ENCODE assay signal across 22 cellular contexts in the genomic region with DNA sequence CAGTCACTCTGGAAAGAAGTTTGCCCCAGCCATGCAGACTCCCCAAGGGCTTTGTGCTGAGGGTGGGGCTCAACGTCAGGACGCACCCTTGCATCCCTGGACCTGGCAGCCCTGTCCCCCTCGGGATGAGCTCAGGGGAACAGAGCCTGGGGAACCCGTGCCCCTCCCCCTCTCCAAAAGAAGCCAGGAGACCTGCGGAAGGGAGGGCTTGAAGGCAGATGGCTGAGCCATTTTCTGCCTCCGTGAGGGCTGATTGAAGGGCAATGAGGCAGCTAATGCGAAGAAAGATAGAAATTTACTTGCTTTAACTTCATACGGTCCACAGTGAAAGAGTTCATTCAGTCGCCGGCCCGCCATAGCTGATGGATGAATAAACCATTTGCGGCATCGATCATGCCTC. TPM values are rescaled to one million over a fixed set of nuclear protein-coding genes. Genes with fewer than 3 reads are reported as not detected.
DNase-seq lines count a peak whose midpoint lies in the region; ATAC-seq and TF ChIP-seq lines count a peak whose summit lies in the region.
"Had no signal": no experiment of that assay in that cellular context is flagged by ENCODE, and none has a peak within 500 bp of the region (broad histone marks: within the 10 kb centered on the region; RNA-seq: fewer than 3 reads in every experiment).

No MANE protein-coding gene starts in this region.

- H3K27me3 ChIP-seq in GM23338 (ENCODE audit: insufficient read depth) (no peaks in the 10 kb centered on the region), SJCRH30 (no peaks in the 10 kb centered on the region), neural cell (ENCODE audit: insufficient read depth, low read depth, low read length) (peaks cover 13% of the 10 kb centered on the region), foreskin keratinocyte (no peaks in the 10 kb centered on the region)
- H3K27me3 ChIP-seq: BLaER1 treated with 17β-estradiol and CSF1 and Interleukin-3, amounts not matched to agents 10 nM and 100 nM had no signal

- no peak overlapping the region for H3K27ac ChIP-seq in GM23338 (ENCODE audit: low read depth)
- peak overlapping the region; percentile 100 for H3K27ac ChIP-seq in SJCRH30
- H3K27ac ChIP-seq in neural cell (ENCODE audit: low read length) = no peak overlapping the region
- no peak overlapping the region for H3K27ac ChIP-seq in OCI-LY7 (ENCODE audit: low read depth, low read length, poor library complexity, severe bottlenecking)
- H3K27ac ChIP-seq in foreskin keratinocyte = no peak overlapping the region
- H3K27ac ChIP-seq: A549; BLaER1 treated with 17β-estradiol and CSF1 and Interleukin-3, amounts not matched to agents 10 nM and 100 nM had no signal

- no peak overlapping the region for H2AFZ ChIP-seq in GM23338
- H2AFZ ChIP-seq in neural cell (ENCODE audit: low read depth, low read length) = no peak overlapping the region
- no peak overlapping the region for H2AFZ ChIP-seq in OCI-LY7 (ENCODE audit: low read length)

- no peak overlapping the region for H3K4me3 ChIP-seq in GM23338
- peak overlapping the region; percentile 25 for H3K4me3 ChIP-seq in SJCRH30
- H3K4me3 ChIP-seq in neural cell (ENCODE audit: low read length) = peak overlapping the region; percentile 21
- no peak overlapping the region for H3K4me3 ChIP-seq in OCI-LY7 (ENCODE audit: low read depth, low read length, poor library complexity, severe bottlenecking)
- H3K4me3 ChIP-seq: A549; BLaER1 treated with 17β-estradiol and CSF1 and Interleukin-3, amounts not matched to agents 10 nM and 100 nM had no signal

- BruUV-seq in OCI-LY7 (replicated peaks; lab: Mats Ljungman, UMichigan) = no TSS peak

- peak; percentile 25 for DNase-seq in GM23338 (ENCODE audit: low spot score)
- peak; percentile 21 for DNase-seq in M059J (ENCODE audit: low read depth)
- peak; percentile 67 to 74 for DNase-seq in SJCRH30
- no peak for DNase-seq in OCI-LY7 (ENCODE audit: low spot score)
- DNase-seq in foreskin keratinocyte = no peak
- no peak for DNase-seq in glomerular visceral epithelial cell (ENCODE audit: extremely low spot score)
- DNase-seq: Calu3; CD8-positive, alpha-beta T cell; DMS79 treated with DMSO at 0.1 percent for 48 hours; HFFc6; KG1; MV-4-11; NCI-H1930; NCI-H226; NCI-H526 treated with DMSO at 0.1 percent for 48 hours; OCI-M1; RPMI8226; SHP77 treated with DMSO at 0.1 percent for 48 hours; T-helper 1 cell had no signal

- no peak overlapping the region for H3K27ac Mint-ChIP-seq in GM23338
- H3K27ac Mint-ChIP-seq: CD8-positive, alpha-beta T cell; HFFc6 had no signal

- H3K9ac ChIP-seq in neural cell (ENCODE audit: low read length) = no peak overlapping the region
- H3K9ac ChIP-seq: BLaER1 treated with 17β-estradiol and CSF1 and Interleukin-3, amounts not matched to agents 10 nM and 100 nM had no signal

- no peak for TF ChIP-seq CTCF in GM23338 (conservative IDR thresholded peaks at IDR 0.05; ENCODE audit: low read depth in 2 of 2)
- TF ChIP-seq CTCF in neural cell (IDR thresholded peaks at IDR 0.05; ENCODE audit: poor library complexity, severe bottlenecking) = no peak
- TF ChIP-seq CTCF in OCI-LY7 (conservative IDR thresholded peaks at IDR 0.05; ENCODE audit: low read length) = no peak
- no peak for TF ChIP-seq CTCF in foreskin keratinocyte (conservative IDR thresholded peaks at IDR 0.05)

- POLR2A ChIA-PET in OCI-LY7 (lab: Charles Lee) = no interaction called here

- H3K36me3 ChIP-seq in GM23338 (ENCODE audit: insufficient read depth) = no peaks in the 10 kb centered on the region
- no peaks in the 10 kb centered on the region for H3K36me3 ChIP-seq in SJCRH30
- no peaks in the 10 kb centered on the region for H3K36me3 ChIP-seq in neural cell (ENCODE audit: insufficient read depth, low read length)
- no peaks in the 10 kb centered on the region for H3K36me3 ChIP-seq in OCI-LY7 (ENCODE audit: insufficient read depth, low read length)

- ATAC-seq in GM23338 (peak; percentile 39), foreskin keratinocyte (no peak)
- ATAC-seq: A549; CD8-positive, alpha-beta T cell had no signal

- H3K4me3 Mint-ChIP-seq in GM23338 = no peak overlapping the region
- H3K4me3 Mint-ChIP-seq: CD8-positive, alpha-beta T cell; HFFc6 had no signal

- H3K79me2 ChIP-seq in GM23338 (replicated peaks; ENCODE audit: insufficient read depth) (no peaks in the 10 kb centered on the region), neural cell (replicated peaks; ENCODE audit: insufficient read depth, low read length) (no peaks in the 10 kb centered on the region), OCI-LY7 (ENCODE audit: insufficient read depth, low read depth, low read length) (no peaks in the 10 kb centered on the region)

- TF ChIP-seq EP300 in neural cell (conservative IDR thresholded peaks at IDR 0.05; ENCODE audit: poor library complexity, severe bottlenecking) = no peak

- H3F3A ChIP-seq in GM23338 (replicated peaks; ENCODE audit: low read depth) (no peaks in the 10 kb centered on the region), neural cell (ENCODE audit: insufficient read depth, low read length, poor library complexity, severe bottlenecking) (no peaks in the 10 kb centered on the region)

- H4K20me1 ChIP-seq in GM23338 (replicated peaks; ENCODE audit: insufficient read depth) (no peaks in the 10 kb centered on the region), neural cell (ENCODE audit: insufficient read depth) (no peaks in the 10 kb centered on the region), OCI-LY7 (ENCODE audit: insufficient read depth, low read length) (no peaks in the 10 kb centered on the region)

- H3K9me3 Mint-ChIP-seq in GM23338 = no peaks in the 10 kb centered on the region
- H3K9me3 Mint-ChIP-seq: CD8-positive, alpha-beta T cell; HFFc6 had no signal

- peaks cover 14% of the 10 kb centered on the region for H3K27me3 Mint-ChIP-seq in GM23338 (ENCODE audit: insufficient read depth, low read depth, poor library complexity)

- 0 out of 2 replicates have a peak overlapping the region, but pooled peaks have one; percentile 29 for H3K4me2 ChIP-seq in GM23338
- no peak overlapping the region for H3K4me2 ChIP-seq in neural cell (ENCODE audit: low read length)
- H3K4me2 ChIP-seq in OCI-LY7 (ENCODE audit: low read length) = no peak overlapping the region
- H3K4me2 ChIP-seq: A549; BLaER1 treated with 17β-estradiol and CSF1 and Interleukin-3, amounts not matched to agents 10 nM and 100 nM had no signal

- CTCF ChIA-PET in OCI-LY7 (lab: Charles Lee; ENCODE audit: unreplicated experiment) = no interaction called here

- H3K4me1 Mint-ChIP-seq in GM23338 = peaks cover 22% of the 10 kb centered on the region; the same call in 2 of the 3 replicates

- H3K36me3 Mint-ChIP-seq in GM23338 (ENCODE audit: low read depth) = peaks cover 11% of the 10 kb centered on the region
- H3K36me3 Mint-ChIP-seq: CD8-positive, alpha-beta T cell had no signal

- H3K4me1 ChIP-seq in GM23338 (ENCODE audit: insufficient read depth) (peaks cover 15% of the 10 kb centered on the region), SJCRH30 (peaks cover 88% of the 10 kb centered on the region), OCI-LY7 (ENCODE audit: insufficient read depth, low read length, poor library complexity, severe bottlenecking) (no peaks in the 10 kb centered on the region), foreskin keratinocyte (no peaks in the 10 kb centered on the region)
- H3K4me1 ChIP-seq: A549 had no signal

- intact Hi-C loops in OCI-LY7 (cut with micrococcal nuclease; ENCODE audit: unreplicated experiment) = no loop called here

- H3K9me3 ChIP-seq in SJCRH30 (replicated peaks) (no peaks in the 10 kb centered on the region), neural cell (ENCODE audit: low read length) (no peaks in the 10 kb centered on the region), OCI-LY7 (ENCODE audit: low read length) (no peaks in the 10 kb centered on the region)
- H3K9me3 ChIP-seq: A549; BLaER1 treated with 17β-estradiol and CSF1 and Interleukin-3, amounts not matched to agents 10 nM and 100 nM had no signal

- H3K9me2 ChIP-seq in GM23338 (ENCODE audit: insufficient read depth) (no peaks in the 10 kb centered on the region), neural cell (ENCODE audit: insufficient read depth, low read length) (no peaks in the 10 kb centered on the region), OCI-LY7 (ENCODE audit: insufficient read depth, low read length) (no peaks in the 10 kb centered on the region)

- no peak for TF ChIP-seq RAD21 in neural cell (conservative IDR thresholded peaks at IDR 0.05)

TF ChIP-seq in neural cell, 6 proteins besides CTCF, POLR2A, EP300 and RAD21 (continues in another document):
- TF ChIP-seq EZH2 (IDR thresholded peaks at IDR 0.05; ENCODE audit: borderline replicate concordance, insufficient read depth, low read length, poor library complexity, severe bottlenecking) = no peak
- TF ChIP-seq SMC3 (conservative IDR thresholded peaks at IDR 0.05; ENCODE audit: poor library complexity) = no peak
- TF ChIP-seq POLR2AphosphoS5 (IDR thresholded peaks at IDR 0.05) = no peak

RNA-seq across cellular contexts. Expression of a gene that starts 28.8 kb away (rescaled TPM):
- 98.1 and 103 TPM in 2 replicates for total RNA-seq in GM23338 (2014; rRNA removed; shearing (Covaris generic))
- polyA plus RNA-seq in GM23338 (2016; fragmentation: Nextera tagmentation; extraction: Ambion mirVana) (65.8 and 72.5 TPM in 2 replicates), neural cell (0.80 and 2.6 TPM in 2 replicates), foreskin keratinocyte (40.9 and 66.4 TPM in 2 replicates)
- 0.74 and 4.0 TPM in 2 replicates for total RNA-seq in M059J (2014; rRNA removed; shearing (Covaris generic))
- 1,949 and 1,974 TPM in 2 replicates for total RNA-seq in SJCRH30 (2014; rRNA removed; shearing (Covaris generic))
- 2.2 and 2.7 TPM in 2 replicates for polyA minus RNA-seq in neural cell
- total RNA-seq in OCI-LY7 (2014; rRNA removed; shearing (Covaris generic)) = 13.6 and 16.3 TPM in 2 replicates
- total RNA-seq in OCI-LY7 (2022) (0.70 and 0.76 TPM in 2 replicates), foreskin keratinocyte (40.8 and 62.6 TPM in 2 replicates)
- total RNA-seq: CD8-positive, alpha-beta T cell had no signal

Comparison
In these comparisons a context has a peak if more than half of its experiments do, and no peak if none do; other contexts are left out.
1. DNase-seq: peak in GM23338 (single experiment), M059J (single experiment) and SJCRH30 (2 of 2); none in OCI-LY7 (single experiment), foreskin keratinocyte (0 of 2) and glomerular visceral epithelial cell (single experiment).
2. H3K4me3 ChIP-seq: peak in SJCRH30 (single experiment) and neural cell (single experiment); none in GM23338 (single experiment) and OCI-LY7 (single experiment).
3. RNA of a gene that starts 28.8 kb away (total RNA-seq): 1,949 to 1,974 TPM in SJCRH30; 98.1 to 103 TPM in GM23338, 40.8 to 62.6 TPM in foreskin keratinocyte, 0.70 to 16.3 TPM in OCI-LY7 and 0.74 to 4.0 TPM in M059J; every median in the first group is over 10 times any median in the second.